ENCODE assay signal across 17 cellular contexts in genomic region chr22:36320553-36320952, GRCh38.
DNase-seq lines count a peak whose midpoint lies in the region; ATAC-seq, FAIRE-seq and TF ChIP-seq lines count a peak whose summit lies in the region.
"Had no signal": no experiment of that assay in that cellular context is flagged by ENCODE, and none has a peak within 500 bp of the region (broad histone marks: within the 10 kb centered on the region; RNA-seq: fewer than 3 reads in every experiment).

No MANE protein-coding gene starts in this region.

- H3K27me3 ChIP-seq in HepG2 (ENCODE audit: control insufficient read depth in 1 of 2, insufficient read depth in 2 of 2, low read length in 2 of 2): no peaks in the 10 kb centered on the region
- H3K27me3 ChIP-seq in right lobe of liver: no peaks in the 10 kb centered on the region
- no peaks in the 10 kb centered on the region for H3K27me3 ChIP-seq in aorta (ENCODE audit: control insufficient read depth in 1 of 2, insufficient read depth in 2 of 2, low read length in 1 of 2)
- H3K27me3 ChIP-seq in foreskin keratinocyte: no peaks in the 10 kb centered on the region

- H3K9me3 Mint-ChIP-seq in endothelial cell (ENCODE audit: unreplicated experiment): no peaks in the 10 kb centered on the region
- H3K9me3 Mint-ChIP-seq in progenitor cell of endocrine pancreas (ENCODE audit: low read depth): no peaks in the 10 kb centered on the region

- H4K20me1 ChIP-seq in HepG2 (ENCODE audit: insufficient read depth, low read length): no peaks in the 10 kb centered on the region

- H3K27ac ChIP-seq in HepG2 (ENCODE audit: extremely low read length, insufficient read depth, low read length) (no peak overlapping the region), right lobe of liver (no peak overlapping the region), aorta (ENCODE audit: low read depth in 1 of 2, low read length in 2 of 2) (peak overlapping the region; percentile 14 to 48), foreskin keratinocyte (no peak overlapping the region)

- TF ChIP-seq EP300 in HepG2 (IDR thresholded peaks at IDR 0.05; ENCODE audit: low read depth in 2 of 2, low read length in 2 of 2): no peak
- TF ChIP-seq EP300 in HepG2 (CRISPR knock-in tag; IDR thresholded peaks at IDR 0.05; ENCODE audit: borderline replicate concordance): no peak

- intact Hi-C loops in HepG2 (cut with micrococcal nuclease; ENCODE audit: unreplicated experiment): no loop called here
- intact Hi-C loops in right lobe of liver (cut with DNase I): no loop called here
- intact Hi-C loops in aorta (cut with DNase I): loop anchor here in 1 of 2 donors (5.0 kb wide), 1 partner anchor 152 kb away; no protein-coding TSS in a partner anchor

- peaks cover 19% of the 10 kb centered on the region for H3K27me3 Mint-ChIP-seq in endothelial cell (ENCODE audit: unreplicated experiment)
- H3K27me3 Mint-ChIP-seq in progenitor cell of endocrine pancreas: no peaks in the 10 kb centered on the region

- 96% methylated on average over 8 of the region's 9 CpGs for WGBS in HepG2 (ENCODE audit: low lambda C conversion rate)
- WGBS in right lobe of liver (ENCODE audit: insufficient coverage, low coverage, low lambda C conversion rate, missing lambda C conversion rate): 46% methylated on average over 5 of the region's 9 CpGs
- WGBS in aorta, 2 donors: 38 to 41% methylated on average over 9 of the region's 9 CpGs

- CTCF ChIA-PET in HepG2 (lab: Yijun Ruan, JAX; ENCODE audit: low intra/inter-chr PET ratio, low total read pairs): no interaction called here

- H3K27ac Mint-ChIP-seq in endothelial cell (ENCODE audit: unreplicated experiment) (peak overlapping the region; percentile 57), progenitor cell of endocrine pancreas (peak overlapping the region; percentile 67)

- in situ Hi-C loops in HepG2 (cut with HindIII; ENCODE audit: extremely low pct_ligation_motif_present, low pct_unique_long_range_greater_than_20kb): no loop called here

- H3K4me3 Mint-ChIP-seq in endothelial cell (ENCODE audit: unreplicated experiment) (peak overlapping the region; percentile 65), progenitor cell of endocrine pancreas (ENCODE audit: low read depth) (no peak overlapping the region)

- H3K4me1 ChIP-seq in HepG2 (ENCODE audit: insufficient read depth, low read length): peaks cover 13% of the 10 kb centered on the region
- H3K4me1 ChIP-seq in right lobe of liver: peaks cover 0 to 20% (median 8%) of the 10 kb centered on the region in 4 donors
- peaks cover 0 to 2% of the 10 kb centered on the region in 2 donors for H3K4me1 ChIP-seq in aorta (ENCODE audit: control insufficient read depth in 1 of 2, insufficient read depth in 2 of 2, low read length in 2 of 2)
- H3K4me1 ChIP-seq in foreskin keratinocyte: peaks cover 9% of the 10 kb centered on the region

- no peak for FAIRE-seq in HepG2 (lab: Jason Lieb, UNC)
- FAIRE-seq: GM12891, TTC549 had no signal

- H3K36me3 Mint-ChIP-seq in endothelial cell (ENCODE audit: low read depth, unreplicated experiment) (peaks cover 61% of the 10 kb centered on the region), progenitor cell of endocrine pancreas (ENCODE audit: insufficient read depth) (peaks cover 16% of the 10 kb centered on the region)

- TF ChIP-seq POLR2A in HepG2 (IDR thresholded peaks at IDR 0.05; ENCODE audit: insufficient read depth in 1 of 2, low read depth in 2 of 2, low read length in 2 of 2): no peak
- TF ChIP-seq POLR2A in right lobe of liver (IDR thresholded peaks at IDR 0.05): no peak

- H3K4me2 ChIP-seq in HepG2 (ENCODE audit: low read depth, low read length): no peak overlapping the region

- no peaks in the 10 kb centered on the region for H3K79me2 ChIP-seq in HepG2 (ENCODE audit: insufficient read depth, low read length)

- POLR2A ChIA-PET in HepG2 (lab: Yijun Ruan, JAX): no interaction called here

- H2AFZ ChIP-seq in HepG2 (ENCODE audit: low read length): no peak overlapping the region

- H3K9me3 ChIP-seq in HepG2 (ENCODE audit: low read length) (no peaks in the 10 kb centered on the region), right lobe of liver (no peaks in the 10 kb centered on the region), aorta (ENCODE audit: control insufficient read depth, low read length) (no peaks in the 10 kb centered on the region)

- TF ChIP-seq RAD21 in HepG2 (CRISPR knock-in tag; IDR thresholded peaks at IDR 0.05): no peak

- H3K4me3 ChIP-seq in HepG2 (replicated peaks in 1 of 3; ENCODE audit: insufficient read depth in 1 of 3, low read depth in 2 of 3, low read length in 3 of 3): no peak overlapping the region
- no peak overlapping the region for H3K4me3 ChIP-seq in right lobe of liver
- no peak overlapping the region for H3K4me3 ChIP-seq in aorta (ENCODE audit: low read length in 2 of 2)

- H3K36me3 ChIP-seq in HepG2 (replicated peaks in 1 of 2; ENCODE audit: control insufficient read depth in 1 of 2, insufficient read depth in 2 of 2, low read length in 2 of 2): peaks cover 55 to 93% of the 10 kb centered on the region in 2 experiments
- peaks cover 34 to 88% (median 56%) of the 10 kb centered on the region in 4 donors for H3K36me3 ChIP-seq in right lobe of liver
- peaks cover 0 to 28% of the 10 kb centered on the region in 2 donors for H3K36me3 ChIP-seq in aorta (ENCODE audit: control insufficient read depth in 1 of 2, insufficient read depth in 2 of 2, low read length in 1 of 2)

- H3K4me1 Mint-ChIP-seq in endothelial cell (ENCODE audit: unreplicated experiment) (peaks cover 11% of the 10 kb centered on the region), progenitor cell of endocrine pancreas (ENCODE audit: low read depth) (no peaks in the 10 kb centered on the region)

- H3K9ac ChIP-seq in HepG2 (ENCODE audit: insufficient read depth, low read depth, low read length): no peak overlapping the region

- DNase-seq in HepG2 (ENCODE audit: low spot score) (no peak), right lobe of liver (no peak), endothelial cell (ENCODE audit: low spot score) (no peak), progenitor cell of endocrine pancreas (ENCODE audit: low spot score, unreplicated experiment) (no peak), aorta (no peak), foreskin keratinocyte (no peak), cerebellar cortex (ENCODE audit: low spot score) (no peak), GDM1 (lab: John Stamatoyannopoulos, UW) (no peak)
- DNase-seq: amniotic stem cell; effector CD8-positive, alpha-beta T cell; KG1; NCI-H1436 treated with DMSO at 0.1 percent for 48 hours; NCI-H526; occipital lobe; RPMI8226 had no signal

- BruUV-seq in HepG2 (replicated peaks; lab: Mats Ljungman, UMichigan): no TSS peak

- TF ChIP-seq CTCF in HepG2 (CRISPR knock-in tag; IDR thresholded peaks at IDR 0.05) (no peak), right lobe of liver (IDR thresholded peaks at IDR 0.05) (no peak), endothelial cell (IDR thresholded peaks at IDR 0.05; ENCODE audit: unreplicated experiment) (no peak), progenitor cell of endocrine pancreas (IDR thresholded peaks at IDR 0.05; ENCODE audit: unreplicated experiment) (no peak), foreskin keratinocyte (conservative IDR thresholded peaks at IDR 0.05) (no peak)

- no peak for ATAC-seq in HepG2
- no peak for ATAC-seq in right lobe of liver
- ATAC-seq in aorta (ENCODE audit: low FRiP score): no peak
- ATAC-seq in foreskin keratinocyte: no peak

TF ChIP-seq in HepG2, 621 proteins besides CTCF, POLR2A, EP300 and RAD21:
- TF ChIP-seq RBM22 (optimal IDR thresholded peaks at IDR 0.05; ENCODE audit: low read length) (peak; percentile 54), ZNF747 (CRISPR knock-in tag; IDR thresholded peaks at IDR 0.05; ENCODE audit: borderline replicate concordance) (no peak)

Comparison
In these comparisons a context has a peak if more than half of its experiments do, and no peak if none do; other contexts are left out.
1. H3K27ac ChIP-seq: peak in aorta (2 of 2); none in HepG2 (single experiment), right lobe of liver (0 of 3) and foreskin keratinocyte (single experiment).